In the genomic region with DNA sequence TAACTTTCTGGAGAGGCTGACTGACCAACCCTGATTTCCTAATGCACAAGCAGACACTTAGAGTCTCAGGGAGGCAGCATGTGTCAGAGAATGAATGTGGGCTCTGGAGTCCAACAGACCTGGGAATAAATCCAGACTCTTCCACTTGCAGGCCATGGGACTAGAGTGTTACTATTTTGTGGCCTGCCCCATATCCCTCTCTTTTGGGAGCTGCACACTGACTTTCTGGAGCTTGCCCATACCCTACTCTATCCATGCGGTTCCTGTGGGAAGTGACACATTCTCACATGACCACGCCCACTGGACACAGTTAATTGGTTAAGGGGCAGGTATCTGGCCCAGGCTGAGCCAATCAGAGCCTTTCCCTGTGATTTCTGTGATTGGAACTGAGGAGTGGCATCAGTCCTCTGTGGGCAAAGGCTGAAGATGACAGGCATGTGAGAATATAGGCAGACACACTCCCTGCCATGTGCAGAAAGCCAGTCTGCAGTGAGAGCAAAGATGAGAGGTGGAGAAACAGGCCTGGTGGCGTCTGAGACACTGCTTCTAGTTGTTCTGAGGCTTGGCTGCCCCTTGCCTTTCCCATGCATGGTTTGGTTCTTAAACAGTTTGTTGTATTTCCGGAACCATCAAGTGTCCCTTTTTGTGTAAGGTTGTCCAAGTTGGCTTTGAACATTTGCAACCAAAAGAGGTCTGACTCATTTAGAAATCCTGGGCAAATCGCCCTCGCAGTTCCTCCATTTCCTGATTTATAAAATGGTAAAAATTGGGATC, we compare ENCODE assay signal across 9 cellular contexts.
DNase-seq lines count a peak whose midpoint lies in the region; ATAC-seq and TF ChIP-seq lines count a peak whose summit lies in the region.
"Had no signal": no experiment of that assay in that cellular context is flagged by ENCODE, and none has a peak within 500 bp of the region (broad histone marks: within the 10 kb centered on the region; RNA-seq: fewer than 3 reads in every experiment).

No MANE protein-coding gene starts in this region.

- DNase-seq in Daoy (ENCODE audit: low read depth), result peak; percentile 60
- peak; percentile 68 for DNase-seq in M059J (ENCODE audit: low read depth)
- peak; percentile 24 for DNase-seq in coronary artery (ENCODE audit: low spot score)
- DNase-seq in neural progenitor cell (ENCODE audit: low spot score), result no peak
- DNase-seq in foreskin fibroblast, result no peak
- DNase-seq in NCI-H774 (lab: John Stamatoyannopoulos, UW), result no peak
- DNase-seq in LoVo (ENCODE audit: low spot score), result no peak
- DNase-seq: stimulated activated naive CD4-positive, alpha-beta T cell treated with Interleukin-2 at 50 U/mL for 16 hours had no signal

- peak overlapping the region; percentile 17 for H2AFZ ChIP-seq in neural progenitor cell (replicated peaks)

- H3K4me1 ChIP-seq in neural progenitor cell, result no peaks in the 10 kb centered on the region

- H3K4me2 ChIP-seq in neural progenitor cell, result no peak overlapping the region

- H4K20me1 ChIP-seq in neural progenitor cell (ENCODE audit: low read depth), result no peaks in the 10 kb centered on the region

- H3K27ac Mint-ChIP-seq in neural progenitor cell, result no peak overlapping the region

- H3K4me3 ChIP-seq in coronary artery, result no peak overlapping the region
- no peak overlapping the region for H3K4me3 ChIP-seq in neural progenitor cell
- H3K4me3 ChIP-seq in foreskin fibroblast (ENCODE audit: low read depth in 1 of 2, low read length in 2 of 2), result no peak overlapping the region

- TF ChIP-seq CTCF in coronary artery (IDR thresholded peaks at IDR 0.05) (no peak), neural progenitor cell (IDR thresholded peaks at IDR 0.05) (no peak), foreskin fibroblast (IDR thresholded peaks at IDR 0.05; ENCODE audit: low read depth, low read length) (no peak)

- H3K27me3 ChIP-seq in neural progenitor cell, result no peaks in the 10 kb centered on the region

- no peaks in the 10 kb centered on the region for H3K9me3 ChIP-seq in neural progenitor cell (ENCODE audit: low read depth)

- H3K9ac ChIP-seq in neural progenitor cell, result no peak overlapping the region

- H3K27ac ChIP-seq in coronary artery (peak overlapping the region in 1 of 2 donors; percentile 56), neural progenitor cell (no peak overlapping the region)

- peaks cover 2% of the 10 kb centered on the region for H3K36me3 Mint-ChIP-seq in neural progenitor cell

- peaks cover 10% of the 10 kb centered on the region for H3K9me3 Mint-ChIP-seq in neural progenitor cell

- H3K79me2 ChIP-seq in neural progenitor cell (ENCODE audit: low read depth), result no peaks in the 10 kb centered on the region

- no peak overlapping the region for H3K4me3 Mint-ChIP-seq in neural progenitor cell

- peaks cover 5% of the 10 kb centered on the region for H3K4me1 Mint-ChIP-seq in neural progenitor cell

- H3K27me3 Mint-ChIP-seq in neural progenitor cell (ENCODE audit: insufficient read depth, low read depth), result peaks cover 7% of the 10 kb centered on the region

- no peaks in the 10 kb centered on the region for H3K36me3 ChIP-seq in neural progenitor cell

- H3F3A ChIP-seq in neural progenitor cell (ENCODE audit: low read depth), result no peaks in the 10 kb centered on the region

- ATAC-seq in GM18870 (IDR thresholded peaks at IDR 0.05; ENCODE audit: unreplicated experiment), result no peak

Comparison
In these comparisons a context has a peak if more than half of its experiments do, and no peak if none do; other contexts are left out.
1. DNase-seq: peak in Daoy (single experiment), M059J (single experiment) and coronary artery (single experiment); none in neural progenitor cell (single experiment), foreskin fibroblast (0 of 2), NCI-H774 (single experiment) and LoVo (single experiment).